19 cellular contexts compared by ENCODE assay signal in the genomic region with DNA sequence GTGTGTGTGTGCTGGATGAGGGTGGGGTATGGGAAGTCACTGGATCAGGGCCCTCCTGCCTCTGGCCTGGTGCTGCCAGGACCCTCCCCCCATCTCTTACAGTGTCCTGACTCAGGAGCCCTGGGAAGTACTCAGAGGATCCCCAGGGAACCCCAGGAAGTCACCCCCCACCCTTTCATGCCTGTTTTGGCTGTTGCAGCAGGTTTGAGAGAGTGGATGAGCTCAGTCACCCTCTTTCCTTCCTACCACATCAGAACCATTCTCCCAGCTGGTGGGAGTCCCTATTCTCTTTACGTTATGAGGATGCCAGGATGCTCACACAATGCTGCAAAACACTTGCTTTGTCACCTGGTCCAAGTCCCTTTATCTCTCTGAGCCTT. TPM values are rescaled to one million over a fixed set of nuclear protein-coding genes. Genes with fewer than 3 reads are reported as not detected.
DNase-seq lines count a peak whose midpoint lies in the region; ATAC-seq, FAIRE-seq and TF ChIP-seq lines count a peak whose summit lies in the region.
"Had no signal": no experiment of that assay in that cellular context is flagged by ENCODE, and none has a peak within 500 bp of the region (broad histone marks: within the 10 kb centered on the region; RNA-seq: fewer than 3 reads in every experiment).

No MANE protein-coding gene starts in this region.

- H3K79me2 ChIP-seq in osteoblast (ENCODE audit: insufficient read depth, low read length): no peaks in the 10 kb centered on the region

- FAIRE-seq in A549 (lab: Jason Lieb, UNC): no peak
- FAIRE-seq: GM18507 had no signal

- TF ChIP-seq EP300 in A549 (IDR thresholded peaks at IDR 0.05): no peak

- no peaks in the 10 kb centered on the region for H4K20me1 ChIP-seq in osteoblast (ENCODE audit: insufficient read depth, low read length)

- H3K27ac ChIP-seq in A549 (peak overlapping the region; percentile 44 to 63; a peak in 3 of 6 replicates), osteoblast (ENCODE audit: low read depth, low read length) (peak overlapping the region; percentile 66)
- H3K27ac ChIP-seq: SJCRH30 had no signal

- ATAC-seq in A549: no peak
- no peak for ATAC-seq in HG03354 (IDR thresholded peaks at IDR 0.05; ENCODE audit: poor library complexity, severe bottlenecking, unreplicated experiment)
- no peak for ATAC-seq in stimulated activated memory B cell treated with anti-CD40 and anti-IgM and Interleukin-4, amounts not matched to agents 10 μg/mL and 1 μg/mL and 100 μg/mL, for 72 hours
- no peak for ATAC-seq in HG02610 (IDR thresholded peaks at IDR 0.05; ENCODE audit: unreplicated experiment)

- no peak overlapping the region for H3K4me3 ChIP-seq in A549
- no peak overlapping the region for H3K4me3 ChIP-seq in MG63
- H3K4me3 ChIP-seq in osteoblast (ENCODE audit: insufficient read depth, low read length): no peak overlapping the region
- H3K4me3 ChIP-seq: HAP-1, SJCRH30 had no signal

- H3K9me3 ChIP-seq in A549 (peaks cover 14% of the 10 kb centered on the region; the same call in 2 of the 3 replicates), MG63 (no peaks in the 10 kb centered on the region), osteoblast (ENCODE audit: low read depth, low read length) (no peaks in the 10 kb centered on the region)
- H3K9me3 ChIP-seq: BE2C, HAP-1, SJCRH30 had no signal

- TF ChIP-seq CTCF in A549 (IDR thresholded peaks at IDR 0.05): no peak
- no peak for TF ChIP-seq CTCF in osteoblast (IDR thresholded peaks at IDR 0.05; ENCODE audit: extremely low read depth, low read depth, low read length)

- H3K27me3 ChIP-seq in MG63 (no peaks in the 10 kb centered on the region), osteoblast (ENCODE audit: insufficient read depth, low read length) (no peaks in the 10 kb centered on the region)
- H3K27me3 ChIP-seq: BE2C, SJCRH30 had no signal

- peak overlapping the region; percentile 37 for H2AFZ ChIP-seq in osteoblast (ENCODE audit: low read length)

- TF ChIP-seq POLR2A in A549 (IDR thresholded peaks at IDR 0.05; ENCODE audit: low read length): no peak

- POLR2A ChIA-PET in A549 (lab: Yijun Ruan, JAX): no interaction called here

- no peak overlapping the region for H3K27ac Mint-ChIP-seq in stimulated activated memory B cell treated with anti-CD40 and anti-IgM and Interleukin-4, amounts not matched to agents 10 μg/mL and 1 μg/mL and 100 μg/mL, for 72 hours

- H3K4me1 Mint-ChIP-seq in stimulated activated memory B cell treated with anti-CD40 and anti-IgM and Interleukin-4, amounts not matched to agents 10 μg/mL and 1 μg/mL and 100 μg/mL, for 72 hours: peaks cover 15% of the 10 kb centered on the region

- H3K36me3 ChIP-seq in MG63 (no peaks in the 10 kb centered on the region), osteoblast (ENCODE audit: insufficient read depth, low read length) (no peaks in the 10 kb centered on the region)
- H3K36me3 ChIP-seq: BE2C, HAP-1, SJCRH30 had no signal

- H3K4me2 ChIP-seq in A549 (no peak overlapping the region), osteoblast (ENCODE audit: insufficient read depth, low read length) (no peak overlapping the region)

- H3K9me3 Mint-ChIP-seq in stimulated activated memory B cell treated with anti-CD40 and anti-IgM and Interleukin-4, amounts not matched to agents 10 μg/mL and 1 μg/mL and 100 μg/mL, for 72 hours: no peaks in the 10 kb centered on the region

- H3K27me3 Mint-ChIP-seq in stimulated activated memory B cell treated with anti-CD40 and anti-IgM and Interleukin-4, amounts not matched to agents 10 μg/mL and 1 μg/mL and 100 μg/mL, for 72 hours: peaks cover 12% of the 10 kb centered on the region

- DNase-seq in A549 (ENCODE audit: low read depth in 1 of 2, low spot score in 1 of 2) (no peak), MG63 (peak; percentile 47), dermis blood vessel endothelial cell (peak; percentile 30), osteoblast (ENCODE audit: insufficient read length, low spot score, missing footprints) (peak; percentile 92), DMS153 treated with DMSO at 0.1 percent for 48 hours (lab: John Stamatoyannopoulos, UW; ENCODE audit: unreplicated experiment) (no peak)
- DNase-seq: BE2C, DMS53, Karpas-422, MV-4-11, NCI-H1417 treated with DMSO at 0.1 percent for 48 hours, NCI-H2081, NCI-H2227 treated with DMSO at 0.1 percent for 48 hours, NCI-H526, SJCRH30 had no signal

- WGBS in A549 (ENCODE audit: missing lambda C conversion rate): 100% methylated on average over 1 of the region's 1 CpG

- CTCF ChIA-PET in A549 (lab: Yijun Ruan, JAX): interaction anchor here (1.4 to 1.6 kb wide), 2 partner anchors 9 to 13 kb away, joined by 3 to 5 read pairs; no protein-coding TSS in a partner anchor

- no peak for TF ChIP-seq RAD21 in A549 (conservative IDR thresholded peaks at IDR 0.05 in 1 of 2, IDR thresholded peaks at IDR 0.05 in 1 of 2)

- H3K4me1 ChIP-seq in A549 (peaks cover 18% of the 10 kb centered on the region), osteoblast (ENCODE audit: insufficient read depth, low read length) (peaks cover 23% of the 10 kb centered on the region)
- H3K4me1 ChIP-seq: BE2C, HAP-1 had no signal

- H3K4me3 Mint-ChIP-seq in stimulated activated memory B cell treated with anti-CD40 and anti-IgM and Interleukin-4, amounts not matched to agents 10 μg/mL and 1 μg/mL and 100 μg/mL, for 72 hours: no peak overlapping the region

- no peaks in the 10 kb centered on the region for H3K36me3 Mint-ChIP-seq in stimulated activated memory B cell treated with anti-CD40 and anti-IgM and Interleukin-4, amounts not matched to agents 10 μg/mL and 1 μg/mL and 100 μg/mL, for 72 hours

TF ChIP-seq in A549, 52 proteins besides CTCF, POLR2A, EP300 and RAD21:
- TF ChIP-seq RCOR1 (IDR thresholded peaks at IDR 0.05; ENCODE audit: low read depth, low read length): no peak
- no peak for TF ChIP-seq HOXA7 (CRISPR knock-in tag; IDR thresholded peaks at IDR 0.05)
- TF ChIP-seq CEBPB (IDR thresholded peaks at IDR 0.05): no peak
- TF ChIP-seq, protein P1, sequence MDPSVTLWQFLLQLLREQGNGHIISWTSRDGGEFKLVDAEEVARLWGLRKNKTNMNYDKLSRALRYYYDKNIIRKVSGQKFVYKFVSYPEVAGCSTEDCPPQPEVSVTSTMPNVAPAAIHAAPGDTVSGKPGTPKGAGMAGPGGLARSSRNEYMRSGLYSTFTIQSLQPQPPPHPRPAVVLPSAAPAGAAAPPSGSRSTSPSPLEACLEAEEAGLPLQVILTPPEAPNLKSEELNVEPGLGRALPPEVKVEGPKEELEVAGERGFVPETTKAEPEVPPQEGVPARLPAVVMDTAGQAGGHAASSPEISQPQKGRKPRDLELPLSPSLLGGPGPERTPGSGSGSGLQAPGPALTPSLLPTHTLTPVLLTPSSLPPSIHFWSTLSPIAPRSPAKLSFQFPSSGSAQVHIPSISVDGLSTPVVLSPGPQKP (IDR thresholded peaks at IDR 0.05; ENCODE audit: low read depth, low read length): no peak
- TF ChIP-seq HOXB5 (CRISPR knock-in tag; IDR thresholded peaks at IDR 0.05): no peak
- no peak for TF ChIP-seq EHMT2 (IDR thresholded peaks at IDR 0.05; ENCODE audit: low read depth)
- no peak for TF ChIP-seq PHF8 (IDR thresholded peaks at IDR 0.05; ENCODE audit: borderline replicate concordance, low read depth)
- TF ChIP-seq, protein P2, sequence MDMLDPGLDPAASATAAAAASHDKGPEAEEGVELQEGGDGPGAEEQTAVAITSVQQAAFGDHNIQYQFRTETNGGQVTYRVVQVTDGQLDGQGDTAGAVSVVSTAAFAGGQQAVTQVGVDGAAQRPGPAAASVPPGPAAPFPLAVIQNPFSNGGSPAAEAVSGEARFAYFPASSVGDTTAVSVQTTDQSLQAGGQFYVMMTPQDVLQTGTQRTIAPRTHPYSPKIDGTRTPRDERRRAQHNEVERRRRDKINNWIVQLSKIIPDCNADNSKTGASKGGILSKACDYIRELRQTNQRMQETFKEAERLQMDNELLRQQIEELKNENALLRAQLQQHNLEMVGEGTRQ (IDR thresholded peaks at IDR 0.05): no peak
- TF ChIP-seq RNF2 (IDR thresholded peaks at IDR 0.05; ENCODE audit: borderline replicate concordance, low read depth): no peak
- TF ChIP-seq, protein P3, sequence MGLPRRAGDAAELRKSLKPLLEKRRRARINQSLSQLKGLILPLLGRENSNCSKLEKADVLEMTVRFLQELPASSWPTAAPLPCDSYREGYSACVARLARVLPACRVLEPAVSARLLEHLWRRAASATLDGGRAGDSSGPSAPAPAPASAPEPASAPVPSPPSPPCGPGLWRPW (IDR thresholded peaks at IDR 0.05): no peak
- TF ChIP-seq NFE2L2 (conservative IDR thresholded peaks at IDR 0.05; ENCODE audit: low read length): no peak
- TF ChIP-seq, protein P4, sequence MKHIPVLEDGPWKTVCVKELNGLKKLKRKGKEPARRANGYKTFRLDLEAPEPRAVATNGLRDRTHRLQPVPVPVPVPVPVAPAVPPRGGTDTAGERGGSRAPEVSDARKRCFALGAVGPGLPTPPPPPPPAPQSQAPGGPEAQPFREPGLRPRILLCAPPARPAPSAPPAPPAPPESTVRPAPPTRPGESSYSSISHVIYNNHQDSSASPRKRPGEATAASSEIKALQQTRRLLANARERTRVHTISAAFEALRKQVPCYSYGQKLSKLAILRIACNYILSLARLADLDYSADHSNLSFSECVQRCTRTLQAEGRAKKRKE (CRISPR knock-in tag; IDR thresholded peaks at IDR 0.05; ENCODE audit: low read depth): no peak
TF ChIP-seq in A549: peak in this region for 0.

RNA-seq across cellular contexts. Expression of a gene that starts 59.0 kb away (rescaled TPM):
- 4.4 and 4.6 TPM in 2 replicates for polyA plus RNA-seq in A549 (2011; rRNA removed)
- 5.5 and 6.2 TPM in 2 replicates for polyA plus RNA-seq in A549 (2012; cell fraction: cytosol; rRNA removed)
- 8.8 and 10.5 TPM in 2 replicates for polyA plus RNA-seq in A549 (2012; cell fraction: nucleus; rRNA removed)
- 2.8 to 3.7 TPM (median 3.1 TPM) in 3 replicates for polyA plus RNA-seq in A549 (2017; fragmentation: RNase III; extraction: RNeasy Plus Mini Kit Qiagen cat#74134 plus additional on column Dnase treatment)
- polyA minus RNA-seq in A549 (2011; rRNA and poly(A)+ RNA removed): 3.3 and 3.7 TPM in 2 replicates
- total RNA-seq in MG63 (2014; rRNA removed; shearing (Covaris generic); ENCODE audit: low replicate concordance): 2.2 and 23.5 TPM in 2 replicates
- total RNA-seq in dermis blood vessel endothelial cell: 4.4 and 7.2 TPM in 2 replicates
- total RNA-seq in osteoblast: 5.6 and 5.8 TPM in 2 replicates

Comparison
In these comparisons a context has a peak if more than half of its experiments do, and no peak if none do; other contexts are left out.
1. DNase-seq: peak in MG63 (single experiment), dermis blood vessel endothelial cell (single experiment) and osteoblast (single experiment); none in A549 (0 of 2) and DMS153 treated with DMSO at 0.1 percent for 48 hours (single experiment).